ENCODE assay signal across 8 cellular contexts in genomic region chr1:147241955-147242448, GRCh38. TPM values are rescaled to one million over a fixed set of nuclear protein-coding genes. Genes with fewer than 3 reads are reported as not detected.
A peak's percentile ranks its signal among the peaks of the same experiment; 100 is the strongest.
DNase-seq lines count a peak whose midpoint lies in the region; ATAC-seq, FAIRE-seq and TF ChIP-seq lines count a peak whose summit lies in the region.

No MANE protein-coding gene starts in this region.

- peak overlapping the region; percentile 90 for H3K4me2 ChIP-seq in K562 (ENCODE audit: insufficient read depth, low read length)

- H4K20me1 ChIP-seq in K562 (replicated peaks; ENCODE audit: control insufficient read depth, insufficient read depth, low read length), result no peaks in the 10 kb centered on the region

- H3K4me3 ChIP-seq in cardiac muscle cell (no peak overlapping the region), K562 (peak overlapping the region; percentile 87), lower lobe of right lung (peak overlapping the region; percentile 91), transverse colon (peak overlapping the region in 2 of 4 donors; percentile 81 to 99)

- intact Hi-C loops in cardiac septum (cut with DNase I) (loop anchor here (1.0 kb wide), 1 partner anchor 70 kb away; the partner anchor contains the start of gene PRKAB2), K562 (cut with micrococcal nuclease) (loop anchor here (2.0 to 5.0 kb wide), 2 partner anchors 69 to 145 kb away; partner anchors contain the start of gene PRKAB2), lower lobe of right lung (cut with DNase I) (loop anchor here (10.0 kb wide), 1 partner anchor 67 kb away; the partner anchor contains the start of gene PRKAB2), transverse colon (cut with DNase I; ENCODE audit: low total_unique reads) (loop anchor here (2.0 kb wide), 1 partner anchor 69 kb away; the partner anchor contains the start of gene PRKAB2)

- H3K9ac ChIP-seq in K562 (ENCODE audit: insufficient read depth in 1 of 2, low read depth in 2 of 2, low read length in 2 of 2), result peak overlapping the region; percentile 93

- in situ Hi-C loops in K562 (cut with MboI), result no loop called here
- in situ Hi-C loops in transverse colon (cut with MboI; ENCODE audit: low pct_ligation_motif_present in 1 of 4, low pct_unique_long_range_greater_than_20kb in 1 of 4, low sequenced_read_pairs in 3 of 4), result loop anchor here in 2 of 4 donors (10.0 kb wide), 1 partner anchor 67 kb away; the partner anchor contains the start of gene PRKAB2 (in 2 of the 2)

- H2AFZ ChIP-seq in K562 (ENCODE audit: low read depth, low read length), result peak overlapping the region; percentile 94

- no peak for ATAC-seq in K562
- no peak for ATAC-seq in lower lobe of right lung
- ATAC-seq in HG02759 (IDR thresholded peaks at IDR 0.05; ENCODE audit: unreplicated experiment), result no peak

- FAIRE-seq in K562 (lab: Jason Lieb, UNC), result no peak

- DNase-seq in cardiac muscle cell (ENCODE audit: low read depth in 1 of 2, low spot score in 1 of 2) (no peak), cardiac septum (ENCODE audit: low spot score) (no peak), K562 (ENCODE audit: extremely low read depth in 1 of 4, low spot score in 3 of 4) (peak in 1 of 4 experiments; percentile 13), lower lobe of right lung (no peak), transverse colon (no peak), NCI-H2029 (lab: John Stamatoyannopoulos, UW) (no peak), NCI-H2171 (lab: John Stamatoyannopoulos, UW) (no peak)

- POLR2A ChIA-PET in K562 (lab: Yijun Ruan, JAX), result interaction anchor here (0.7 to 2.0 kb wide), 6 partner anchors 11 to 389 kb away, joined by 3 to 18 read pairs (median 3); partner anchors contain the start of gene FMO5

- CTCF ChIA-PET in K562 (lab: Yijun Ruan, JAX; ENCODE audit: low intra/inter-chr PET ratio), result interaction anchor here (3.3 kb wide), 1 partner anchor 69 kb away, joined by 21 read pairs; the partner anchor contains the start of gene PRKAB2

- no peaks in the 10 kb centered on the region for H3K9me1 ChIP-seq in K562 (ENCODE audit: control insufficient read depth, insufficient read depth, low read length)

- 10% methylated on average over 9 of the region's 9 CpGs for WGBS in K562 (ENCODE audit: insufficient coverage, low coverage, missing lambda C conversion rate)
- 20 to 42% methylated on average over 2 to 9 of the region's 9 CpGs for WGBS in transverse colon (ENCODE audit: low coverage in 1 of 2), 2 donors

- H3K27ac ChIP-seq in cardiac muscle cell (peak overlapping the region; percentile 15), K562 (ENCODE audit: extremely low read depth, low read depth, low read length) (peak overlapping the region; percentile 52), lower lobe of right lung (peak overlapping the region; percentile 88), transverse colon (peak overlapping the region; percentile 91 to 99 (median 98))

- no peaks in the 10 kb centered on the region for H3K36me3 ChIP-seq in cardiac muscle cell
- H3K36me3 ChIP-seq in K562 (ENCODE audit: control insufficient read depth, insufficient read depth, low read length), result peaks cover 14% of the 10 kb centered on the region; the same call in 1 of the 3 replicates
- no peaks in the 10 kb centered on the region for H3K36me3 ChIP-seq in lower lobe of right lung
- H3K36me3 ChIP-seq in transverse colon, result no peaks in the 10 kb centered on the region

- no peak for TF ChIP-seq RAD21 in K562 (CRISPR knock-in tag; conservative IDR thresholded peaks at IDR 0.05 in 1 of 2, IDR thresholded peaks at IDR 0.05 in 1 of 2)

- H3K27me3 ChIP-seq in cardiac muscle cell (no peaks in the 10 kb centered on the region), K562 (ENCODE audit: control insufficient read depth in 2 of 2, insufficient read depth in 2 of 2, low read length in 2 of 2) (no peaks in the 10 kb centered on the region), lower lobe of right lung (ENCODE audit: low read depth) (no peaks in the 10 kb centered on the region), transverse colon (no peaks in the 10 kb centered on the region)

- no peaks in the 10 kb centered on the region for H3K9me3 ChIP-seq in cardiac muscle cell (ENCODE audit: low read depth)
- no peaks in the 10 kb centered on the region for H3K9me3 ChIP-seq in K562 (replicated peaks; ENCODE audit: control insufficient read depth, insufficient read depth, low read depth, low read length)
- no peaks in the 10 kb centered on the region for H3K9me3 ChIP-seq in lower lobe of right lung
- no peaks in the 10 kb centered on the region for H3K9me3 ChIP-seq in transverse colon

- H3K4me1 ChIP-seq in cardiac muscle cell (ENCODE audit: low read depth), result peaks cover 15% of the 10 kb centered on the region
- H3K4me1 ChIP-seq in K562 (replicated peaks in 1 of 2; ENCODE audit: control insufficient read depth in 2 of 2, insufficient read depth in 2 of 2, low read length in 2 of 2), result peaks cover 7 to 22% of the 10 kb centered on the region in 2 experiments
- peaks cover 43% of the 10 kb centered on the region for H3K4me1 ChIP-seq in lower lobe of right lung
- peaks cover 6 to 52% (median 27%) of the 10 kb centered on the region in 4 donors for H3K4me1 ChIP-seq in transverse colon

- TF ChIP-seq CTCF in cardiac muscle cell (IDR thresholded peaks at IDR 0.05; ENCODE audit: low read depth, low read length) (no peak), K562 (IDR thresholded peaks at IDR 0.05 in 2 of 3, conservative IDR thresholded peaks at IDR 0.05 in 1 of 3; ENCODE audit: insufficient read depth in 2 of 3, low read depth in 1 of 3, low read length in 3 of 3) (no peak), lower lobe of right lung (IDR thresholded peaks at IDR 0.05) (no peak), transverse colon (IDR thresholded peaks at IDR 0.05) (no peak)

- TSS peak; percentile 78 for BruUV-seq in K562 (replicated peaks; lab: Mats Ljungman, UMichigan)

- TF ChIP-seq POLR2A in K562 (conservative IDR thresholded peaks at IDR 0.05), result no peak
- no peak for TF ChIP-seq POLR2A in transverse colon (IDR thresholded peaks at IDR 0.05)

- no peak for TF ChIP-seq EP300 in K562 (IDR thresholded peaks at IDR 0.05; ENCODE audit: low read length)
- no peak for TF ChIP-seq EP300 in transverse colon (IDR thresholded peaks at IDR 0.05; ENCODE audit: low read depth)

- H3K79me2 ChIP-seq in K562 (ENCODE audit: control insufficient read depth, insufficient read depth, low read length), result peaks cover 45% of the 10 kb centered on the region

TF ChIP-seq in K562, 482 proteins besides CTCF, POLR2A, EP300 and RAD21 (continues in another document):
- TF ChIP-seq ZNF583 (CRISPR knock-in tag; IDR thresholded peaks at IDR 0.05), result 0 out of 2 replicates have a peak, but pooled peaks have one; percentile 42

RNA-seq across cellular contexts. Expression of gene CHD1L, which starts 0.5 kb away (rescaled TPM):
- total RNA-seq in cardiac muscle cell (21.0 and 22.4 TPM in 2 replicates), cardiac septum (13.0 TPM), K562 (2014; rRNA removed) (48.0 and 50.0 TPM in 2 replicates), K562 (2014; rRNA removed; fragmentation: Illumina TruSeq; extraction: Trizol) (66.4 and 70.5 TPM in 2 replicates), K562 (2015; rRNA removed; fragmentation: Illumina TruSeq; extraction: Trizol) (56.7 and 59.1 TPM in 2 replicates), K562 (2021) (55.3 and 59.3 TPM in 2 replicates), lower lobe of right lung (34.1 TPM), transverse colon (10 to 100 TPM; 27.1 to 32.9 (median 30.1) TPM)
- polyA plus RNA-seq in cardiac muscle cell (30.1 and 34.6 TPM in 2 replicates), K562 (2011; rRNA removed) (60.4 and 93.3 TPM in 2 replicates), K562 (2014; fragmentation: Illumina TruSeq; extraction: Trizol) (51.8 and 57.5 TPM in 2 replicates), K562 (2014; fragmentation: Nextera tagmentation; extraction: Ambion mirVana) (10 to 100 TPM; 25.0 to 38.9 TPM), K562 (2014; rRNA removed) (64.6 and 66.2 TPM in 2 replicates)
- 63.2 and 127 TPM in 2 replicates for total RNA-seq in K562 (2011; cell fraction: chromatin; rRNA removed; ENCODE audit: low replicate concordance)
- total RNA-seq in K562 (2011; cell fraction: nucleolus; rRNA removed), result 24.7 and 31.3 TPM in 2 replicates
- 38.4 and 43.6 TPM in 2 replicates for total RNA-seq in K562 (2011; cell fraction: nucleoplasm; rRNA removed)
- polyA plus RNA-seq in K562 (2011; cell fraction: cytosol; rRNA removed), result 19.1 and 31.4 TPM in 2 replicates
- 75.8 and 85.1 TPM in 2 replicates for polyA plus RNA-seq in K562 (2011; cell fraction: nucleus; rRNA removed)
- polyA plus RNA-seq in K562 (2012), result 39.4 and 46.9 TPM in 2 replicates
- polyA minus RNA-seq in K562 (2011; rRNA and poly(A)+ RNA removed), result 55.1 and 62.4 TPM in 2 replicates
- 19.7 and 29.3 TPM in 2 replicates for polyA minus RNA-seq in K562 (2011; cell fraction: cytosol; rRNA and poly(A)+ RNA removed)
- 29.9 and 37.3 TPM in 2 replicates for polyA minus RNA-seq in K562 (2011; cell fraction: nucleus; rRNA and poly(A)+ RNA removed)

RNA-seq across cellular contexts. Expression of gene FMO5, which starts 16.9 kb away (rescaled TPM):
- total RNA-seq in cardiac muscle cell, result 0.74 and 1.8 TPM in 2 replicates
- 0.75 and 1.3 TPM in 2 replicates for polyA plus RNA-seq in cardiac muscle cell
- 0.62 TPM for total RNA-seq in cardiac septum
- not detected in 2 replicates for total RNA-seq in K562 (2011; cell fraction: chromatin; rRNA removed; ENCODE audit: low replicate concordance)
- total RNA-seq in K562 (2011; cell fraction: nucleolus; rRNA removed), result 0.17 TPM in 1 of 2 replicates, not detected in the other
- 0.22 TPM in 1 of 2 replicates, not detected in the other for total RNA-seq in K562 (2011; cell fraction: nucleoplasm; rRNA removed)
- total RNA-seq in K562 (2014; rRNA removed), result 0.08 TPM in 1 of 2 replicates, not detected in the other
- total RNA-seq in K562 (2014; rRNA removed; fragmentation: Illumina TruSeq; extraction: Trizol), result 0.22 and 0.51 TPM in 2 replicates
- total RNA-seq in K562 (2015; rRNA removed; fragmentation: Illumina TruSeq; extraction: Trizol), result 0.60 and 0.69 TPM in 2 replicates
- total RNA-seq in K562 (2021), result 0.22 and 0.25 TPM in 2 replicates
- 0.11 and 0.13 TPM in 2 replicates for polyA plus RNA-seq in K562 (2011; rRNA removed)
- polyA plus RNA-seq in K562 (2011; cell fraction: cytosol; rRNA removed), result not detected in 2 replicates
- polyA plus RNA-seq in K562 (2011; cell fraction: nucleus; rRNA removed), result 0.13 and 0.29 TPM in 2 replicates
- polyA plus RNA-seq in K562 (2012), result 0.52 and 0.57 TPM in 2 replicates
- polyA plus RNA-seq in K562 (2014; fragmentation: Illumina TruSeq; extraction: Trizol), result 0.29 and 0.40 TPM in 2 replicates
- under 1 TPM; 0.11 to 0.15 TPM for polyA plus RNA-seq in K562 (2014; fragmentation: Nextera tagmentation; extraction: Ambion mirVana)
- 0.04 and 0.16 TPM in 2 replicates for polyA plus RNA-seq in K562 (2014; rRNA removed)
- 0.09 TPM in 1 of 2 replicates, not detected in the other for polyA minus RNA-seq in K562 (2011; rRNA and poly(A)+ RNA removed)
- polyA minus RNA-seq in K562 (2011; cell fraction: cytosol; rRNA and poly(A)+ RNA removed), result not detected in 2 replicates
- 0.11 and 0.27 TPM in 2 replicates for polyA minus RNA-seq in K562 (2011; cell fraction: nucleus; rRNA and poly(A)+ RNA removed)
- 106 TPM for total RNA-seq in lower lobe of right lung
- total RNA-seq in transverse colon, result 100 to 1,000 TPM in 1 of 4 donors, 10 to 100 TPM in 3; 57.6 to 145 (median 62.6) TPM

Comparison
In these comparisons a context has a peak if more than half of its experiments do, and no peak if none do; other contexts are left out.
1. H3K27ac ChIP-seq: peak in every context shown above with its lines; median percentile 98 in transverse colon; 88 in lower lobe of right lung; 52 in K562; 15 in cardiac muscle cell.
2. RNA of gene FMO5, which starts 16.9 kb away (total RNA-seq): 106 TPM in lower lobe of right lung (single experiment) and 57.6 to 145 TPM in transverse colon; 0.74 to 1.8 TPM in cardiac muscle cell, 0.62 TPM in cardiac septum (single experiment) and 0.08 to 0.69 TPM in K562; every median in the first group is over 10 times any median in the second.